19 cellular contexts compared by ENCODE assay signal in genomic region chr1:63326106-63326472, GRCh38. TPM values are rescaled to one million over a fixed set of nuclear protein-coding genes. Genes with fewer than 3 reads are reported as not detected.
DNase-seq lines count a peak whose midpoint lies in the region; ATAC-seq, FAIRE-seq and TF ChIP-seq lines count a peak whose summit lies in the region.
"Had no signal": no experiment of that assay in that cellular context is flagged by ENCODE, and none has a peak within 500 bp of the region (broad histone marks: within the 10 kb centered on the region; RNA-seq: fewer than 3 reads in every experiment).

No MANE protein-coding gene starts in this region.

- H3K79me2 ChIP-seq in SK-N-SH (ENCODE audit: insufficient read depth) (no peaks in the 10 kb centered on the region), GM12878 (ENCODE audit: control insufficient read depth, insufficient read depth, low read length) (no peaks in the 10 kb centered on the region)

- peaks cover 95% of the 10 kb centered on the region for H3K27me3 ChIP-seq in SK-N-SH (ENCODE audit: insufficient read depth)
- H3K27me3 ChIP-seq in GM12878 (replicated peaks in 1 of 2; ENCODE audit: control insufficient read depth in 2 of 2, insufficient read depth in 2 of 2, low read length in 1 of 2) = peaks cover 14 to 54% of the 10 kb centered on the region in 2 experiments

- intact Hi-C loops in GM12878 (cut with micrococcal nuclease; ENCODE audit: unreplicated experiment) = no loop called here

- H3K4me1 Mint-ChIP-seq in naive B cell = peaks cover 20 to 41% (median 33%) of the 10 kb centered on the region in 3 donors
- H3K4me1 Mint-ChIP-seq in progenitor cell of endocrine pancreas (ENCODE audit: low read depth) = peaks cover 8% of the 10 kb centered on the region

- 9% methylated on average over 20 of the region's 20 CpGs for WGBS in SK-N-SH (ENCODE audit: low lambda C conversion rate)
- 50% methylated on average over 20 of the region's 20 CpGs for WGBS in GM12878 (ENCODE audit: insufficient coverage, insufficient replicate concordance, low lambda C conversion rate, missing lambda C conversion rate)

- SMC1A ChIA-PET in GM12878 (lab: Charles Lee; ENCODE audit: uncharacterized antibody, unreplicated experiment) = interaction anchor here (0.7 to 1.5 kb wide), 4 partner anchors 110 to 466 kb away, joined by 3 to 5 read pairs (median 3); no protein-coding TSS in a partner anchor

- FAIRE-seq in GM12878 (lab: Jason Lieb, UNC) = no peak

- H3K4me3 ChIP-seq in SK-N-SH (ENCODE audit: low read depth in 2 of 2, low read length in 1 of 2) = no peak overlapping the region
- H3K4me3 ChIP-seq in GM12878 = no peak overlapping the region
- H3K4me3 ChIP-seq: cardiac muscle cell, PC-9 had no signal

- ATAC-seq in SK-N-SH treated with all-trans-retinoic acid at 6 μM for 48 hours (no peak), GM12878 (no peak), naive B cell (ENCODE audit: low read depth in 2 of 2) (no peak), HG03520 (IDR thresholded peaks at IDR 0.05; ENCODE audit: unreplicated experiment) (no peak)
- ATAC-seq: activated CD4-positive, CD25-positive, alpha-beta regulatory T cell treated with anti-CD3 and anti-CD28 coated beads, Interleukin-2, amount 50 U/mL, for 24 hours had no signal

- in situ Hi-C loops in GM13977 (cut with MboI; ENCODE audit: low pct_unique_long_range_greater_than_20kb, low sequenced_read_pairs, unreplicated experiment) (no loop called here), GM12878 (cut with MboI) (no loop called here)

- H3K9ac ChIP-seq in SK-N-SH = no peak overlapping the region
- H3K9ac ChIP-seq in GM12878 (ENCODE audit: control insufficient read depth, insufficient read depth, low read length) = no peak overlapping the region

- H3K4me3 Mint-ChIP-seq in naive B cell = peak overlapping the region in 5 of 8 donors; percentile 32 to 82 (median 50)
- no peak overlapping the region for H3K4me3 Mint-ChIP-seq in progenitor cell of endocrine pancreas (ENCODE audit: low read depth)
- H3K4me3 Mint-ChIP-seq: HFFc6 had no signal

- TF ChIP-seq RAD21 in SK-N-SH (IDR thresholded peaks at IDR 0.05; ENCODE audit: low read length) = no peak
- TF ChIP-seq RAD21 in GM12878 (IDR thresholded peaks at IDR 0.05; ENCODE audit: insufficient read depth, low read depth, low read length) = no peak

- peaks cover 10 to 31% of the 10 kb centered on the region in 2 donors for H3K36me3 Mint-ChIP-seq in naive B cell
- no peaks in the 10 kb centered on the region for H3K36me3 Mint-ChIP-seq in progenitor cell of endocrine pancreas (ENCODE audit: insufficient read depth)

- BruUV-seq in GM12878 (replicated peaks; lab: Mats Ljungman, UMichigan) = no TSS peak

- CTCF ChIA-PET in SK-N-SH (lab: Yijun Ruan, JAX) (interaction anchor here (0.5 to 12.0 kb wide), 18 partner anchors 8 to 420 kb away, joined by 3 to 86 read pairs (median 6); partner anchors contain the start of gene FOXD3), GM12878 (lab: Yijun Ruan, JAX) (interaction anchor here (1.0 to 4.7 kb wide), 10 partner anchors 8 to 212 kb away, joined by 3 to 26 read pairs (median 4); no protein-coding TSS in a partner anchor)

- H3K27me3 Mint-ChIP-seq in naive B cell (peaks cover 63 to 66% (median 65%) of the 10 kb centered on the region in 3 donors), progenitor cell of endocrine pancreas (peaks cover 78% of the 10 kb centered on the region)

- no peaks in the 10 kb centered on the region for H3K9me2 ChIP-seq in SK-N-SH

- H3K27ac Mint-ChIP-seq in naive B cell (peak overlapping the region in 5 of 6 donors; percentile 65 to 96 (median 83)), progenitor cell of endocrine pancreas (no peak overlapping the region)
- H3K27ac Mint-ChIP-seq: HFFc6 had no signal

- H4K20me1 ChIP-seq in SK-N-SH (ENCODE audit: insufficient read depth) (no peaks in the 10 kb centered on the region), GM12878 (ENCODE audit: control insufficient read depth, insufficient read depth) (no peaks in the 10 kb centered on the region)

- H3K4me1 ChIP-seq in SK-N-SH (ENCODE audit: control insufficient read depth in 1 of 2, insufficient read depth in 2 of 2, low read depth in 1 of 2, low read length in 1 of 2) = peaks cover 4 to 9% of the 10 kb centered on the region in 2 experiments; a peak in 2 of 4 replicates
- no peaks in the 10 kb centered on the region; the same call in 1 of the 2 replicates for H3K4me1 ChIP-seq in GM12878 (ENCODE audit: control insufficient read depth, insufficient read depth, low read length)

- H3K27ac ChIP-seq in SK-N-SH (ENCODE audit: low read depth in 2 of 2, low read length in 1 of 2) = no peak overlapping the region
- no peak overlapping the region for H3K27ac ChIP-seq in GM12878 (ENCODE audit: control insufficient read depth, insufficient read depth)
- H3K27ac ChIP-seq: cardiac muscle cell, PC-9 had no signal

- no peak for TF ChIP-seq POLR2A in GM12878 (IDR thresholded peaks at IDR 0.05; ENCODE audit: low read depth, low read length)

- DNase-seq in SK-N-SH (peak; percentile 41), GM13977 (ENCODE audit: low spot score) (peak; percentile 21), GM12878 (ENCODE audit: low read depth, low spot score) (no peak), naive B cell (no peak), HT-29 (ENCODE audit: low spot score) (no peak), progenitor cell of endocrine pancreas (ENCODE audit: low spot score, unreplicated experiment) (no peak)
- DNase-seq: activated effector memory CD4-positive, alpha-beta T cell treated with anti-CD3 and anti-CD28 coated beads, Interleukin-2, amount 50 U/mL, for 16 hours; GF-D8; HFFc6; NCI-H1048; NCI-H446; PC-9; small intestine; substantia nigra had no signal

- TF ChIP-seq EP300 in SK-N-SH (IDR thresholded peaks at IDR 0.05; ENCODE audit: borderline replicate concordance in 1 of 2, low read depth in 1 of 2, low read length in 1 of 2) (no peak), GM12878 (IDR thresholded peaks at IDR 0.05; ENCODE audit: borderline replicate concordance in 1 of 2, control insufficient read depth in 1 of 2, low read depth in 2 of 2, low read length in 2 of 2) (no peak)

- H2AFZ ChIP-seq in SK-N-SH (ENCODE audit: low read depth) (no peak overlapping the region), GM12878 (ENCODE audit: control insufficient read depth, low read depth, low read length) (no peak overlapping the region)
- H2AFZ ChIP-seq: PC-9 had no signal

- no peaks in the 10 kb centered on the region for H3F3A ChIP-seq in SK-N-SH (replicated peaks; ENCODE audit: insufficient read depth)

- peaks cover 5 to 55% (median 29%) of the 10 kb centered on the region in 7 donors for H3K9me3 Mint-ChIP-seq in naive B cell
- H3K9me3 Mint-ChIP-seq in progenitor cell of endocrine pancreas (ENCODE audit: low read depth) = no peaks in the 10 kb centered on the region

- no peaks in the 10 kb centered on the region for H3K9me3 ChIP-seq in SK-N-SH
- H3K9me3 ChIP-seq in GM12878 (replicated peaks; ENCODE audit: control insufficient read depth, insufficient read depth, low read length) = peaks cover 1% of the 10 kb centered on the region; the same call in 1 of the 3 replicates

- no peaks in the 10 kb centered on the region for H3K36me3 ChIP-seq in SK-N-SH (replicated peaks in 1 of 2; ENCODE audit: control insufficient read depth in 1 of 2, insufficient read depth in 2 of 2, low read length in 1 of 2)
- H3K36me3 ChIP-seq in GM12878 (ENCODE audit: control insufficient read depth in 2 of 2, insufficient read depth in 2 of 2, low read length in 1 of 2) = no peaks in the 10 kb centered on the region
- H3K36me3 ChIP-seq: cardiac muscle cell had no signal

- POLR2A ChIA-PET in SK-N-SH (lab: Yijun Ruan, JAX) = no interaction called here
- POLR2A ChIA-PET in GM12878 (lab: Charles Lee) = no interaction called here

- no peak for TF ChIP-seq CTCF in SK-N-SH (IDR thresholded peaks at IDR 0.05)
- TF ChIP-seq CTCF in GM13977 (IDR thresholded peaks at IDR 0.05; ENCODE audit: extremely low read depth, insufficient read depth, missing control alignments) = no peak
- no peak for TF ChIP-seq CTCF in GM12878 (IDR thresholded peaks at IDR 0.05 in 2 of 3, conservative IDR thresholded peaks at IDR 0.05 in 1 of 3; ENCODE audit: control insufficient read depth in 2 of 3, extremely low read depth in 1 of 3, insufficient read depth in 1 of 3, low read depth in 3 of 3, low read length in 3 of 3)
- TF ChIP-seq CTCF in progenitor cell of endocrine pancreas (IDR thresholded peaks at IDR 0.05; ENCODE audit: unreplicated experiment) = no peak

- H3K4me2 ChIP-seq in SK-N-SH (no peak overlapping the region), GM12878 (ENCODE audit: control insufficient read depth, insufficient read depth) (no peak overlapping the region)
- H3K4me2 ChIP-seq: PC-9 had no signal

- RAD21 ChIA-PET in GM12878 (lab: Charles Lee; ENCODE audit: unreplicated experiment) = interaction anchor here (1.3 to 2.1 kb wide), 2 partner anchors 34 to 212 kb away, joined by 3 to 8 read pairs; no protein-coding TSS in a partner anchor

RNA-seq across cellular contexts. Expression of gene FOXD3, which starts 3.7 kb away (rescaled TPM):
- polyA plus RNA-seq in SK-N-SH (2012; rRNA removed) = not detected in 2 replicates
- not detected in 2 replicates for polyA plus RNA-seq in SK-N-SH (2012; cell fraction: cytosol; rRNA removed)
- polyA plus RNA-seq in SK-N-SH (2012; cell fraction: nucleus; rRNA removed) = not detected in 2 replicates
- total RNA-seq in GM12878 (2013; cell fraction: nucleolus; rRNA removed) = not detected in 2 replicates
- not detected in 2 replicates for total RNA-seq in GM12878 (2014; rRNA removed)
- total RNA-seq in GM12878 (2014; rRNA removed; fragmentation: Illumina TruSeq; extraction: Trizol) = not detected in 2 replicates
- total RNA-seq in GM12878 (2021) = not detected in 2 replicates
- polyA plus RNA-seq in GM12878 (2011; ENCODE audit: low read depth) = not detected
- polyA plus RNA-seq in GM12878 (2011; rRNA removed) = not detected in 2 replicates
- polyA plus RNA-seq in GM12878 (2011; cell fraction: cytosol; rRNA removed) = not detected in 2 replicates
- not detected in 2 replicates for polyA plus RNA-seq in GM12878 (2011; cell fraction: nucleus; rRNA removed)
- not detected in 2 replicates for polyA plus RNA-seq in GM12878 (2012)
- polyA plus RNA-seq in GM12878 (2014; fragmentation: Illumina TruSeq; extraction: Trizol) = not detected in 2 replicates
- not detected for polyA plus RNA-seq in GM12878 (2014; fragmentation: Nextera tagmentation; extraction: Ambion mirVana)
- not detected in 2 replicates for polyA plus RNA-seq in GM12878 (2014; rRNA removed)
- not detected for polyA plus RNA-seq in GM12878 (2016; fragmentation: Nextera tagmentation; extraction: Ambion mirVana)
- not detected in 2 replicates for polyA minus RNA-seq in GM12878 (2011; rRNA and poly(A)+ RNA removed)
- polyA minus RNA-seq in GM12878 (2011; cell fraction: cytosol; rRNA and poly(A)+ RNA removed) = not detected in 2 replicates
- not detected in 2 replicates for polyA minus RNA-seq in GM12878 (2011; cell fraction: nucleus; rRNA and poly(A)+ RNA removed)
- polyA plus RNA-seq in naive B cell (ENCODE audit: low read depth in 6 of 6) = not detected
- total RNA-seq in HT-29 (2014; rRNA removed; shearing (Covaris generic)) = not detected in 2 replicates
- total RNA-seq in progenitor cell of endocrine pancreas = not detected in 2 replicates
- total RNA-seq: A172, cardiac muscle cell, HFFc6, PC-9 had no signal
- polyA plus RNA-seq: cardiac muscle cell had no signal

RNA-seq across cellular contexts. Expression of gene ALG6, which starts 41.3 kb away (rescaled TPM):
- polyA plus RNA-seq in SK-N-SH (2012; rRNA removed) = 3.8 and 5.7 TPM in 2 replicates
- 5.2 and 6.1 TPM in 2 replicates for polyA plus RNA-seq in SK-N-SH (2012; cell fraction: cytosol; rRNA removed)
- 3.9 and 10.3 TPM in 2 replicates for polyA plus RNA-seq in SK-N-SH (2012; cell fraction: nucleus; rRNA removed)
- 66.0 and 70.4 TPM in 2 replicates for total RNA-seq in GM12878 (2013; cell fraction: nucleolus; rRNA removed)
- total RNA-seq in GM12878 (2014; rRNA removed) = 17.1 and 29.3 TPM in 2 replicates
- 16.8 and 17.1 TPM in 2 replicates for total RNA-seq in GM12878 (2014; rRNA removed; fragmentation: Illumina TruSeq; extraction: Trizol)
- total RNA-seq in GM12878 (2021) = 12.2 and 13.8 TPM in 2 replicates
- polyA plus RNA-seq in GM12878 (2011; ENCODE audit: low read depth) = 6.1 TPM
- polyA plus RNA-seq in GM12878 (2011; rRNA removed) = 24.1 and 39.6 TPM in 2 replicates
- 5.8 and 7.6 TPM in 2 replicates for polyA plus RNA-seq in GM12878 (2011; cell fraction: cytosol; rRNA removed)
- 27.0 and 32.2 TPM in 2 replicates for polyA plus RNA-seq in GM12878 (2011; cell fraction: nucleus; rRNA removed)
- polyA plus RNA-seq in GM12878 (2012) = 11.0 and 11.1 TPM in 2 replicates
- polyA plus RNA-seq in GM12878 (2014; fragmentation: Illumina TruSeq; extraction: Trizol) = 17.0 and 20.6 TPM in 2 replicates
- polyA plus RNA-seq in GM12878 (2014; fragmentation: Nextera tagmentation; extraction: Ambion mirVana) = 10 to 100 TPM; 13.8 to 20.2 TPM
- polyA plus RNA-seq in GM12878 (2014; rRNA removed) = 12.4 and 15.2 TPM in 2 replicates
- 10 to 100 TPM; 25.2 to 28.5 TPM for polyA plus RNA-seq in GM12878 (2016; fragmentation: Nextera tagmentation; extraction: Ambion mirVana)
- 15.1 and 22.5 TPM in 2 replicates for polyA minus RNA-seq in GM12878 (2011; rRNA and poly(A)+ RNA removed)
- 5.0 and 5.7 TPM in 2 replicates for polyA minus RNA-seq in GM12878 (2011; cell fraction: cytosol; rRNA and poly(A)+ RNA removed)
- 20.6 and 32.5 TPM in 2 replicates for polyA minus RNA-seq in GM12878 (2011; cell fraction: nucleus; rRNA and poly(A)+ RNA removed)
- polyA plus RNA-seq in naive B cell (ENCODE audit: low read depth in 6 of 6) = 10 to 100 TPM; 13.4 to 35.8 (median 22.6) TPM
- total RNA-seq in HT-29 (2014; rRNA removed; shearing (Covaris generic)) = 4.5 and 5.4 TPM in 2 replicates
- total RNA-seq in progenitor cell of endocrine pancreas = 22.6 and 24.2 TPM in 2 replicates

Comparison
In these comparisons a context has a peak if more than half of its experiments do, and no peak if none do; other contexts are left out.
1. DNase-seq: peak in SK-N-SH (single experiment) and GM13977 (single experiment); none in GM12878 (single experiment), naive B cell (single experiment), HT-29 (single experiment) and progenitor cell of endocrine pancreas (single experiment).